ENCODE assay signal across 8 cellular contexts in genomic region chr12:53701518-53702264, GRCh38. TPM values are rescaled to one million over a fixed set of nuclear protein-coding genes. Genes with fewer than 3 reads are reported as not detected.
DNase-seq lines count a peak whose midpoint lies in the region; ATAC-seq and TF ChIP-seq lines count a peak whose summit lies in the region.

No MANE protein-coding gene starts in this region.

- no peaks in the 10 kb centered on the region for H3K9me3 Mint-ChIP-seq in endothelial cell (ENCODE audit: unreplicated experiment)

- peak; percentile 77 for TF ChIP-seq CTCF in endothelial cell (IDR thresholded peaks at IDR 0.05; ENCODE audit: unreplicated experiment)

- peaks cover 12% of the 10 kb centered on the region for H3K4me1 Mint-ChIP-seq in endothelial cell (ENCODE audit: unreplicated experiment)

- H3K36me3 Mint-ChIP-seq in endothelial cell (ENCODE audit: low read depth, unreplicated experiment) = peaks cover 3% of the 10 kb centered on the region

- peak overlapping the region; percentile 57 for H3K4me3 Mint-ChIP-seq in endothelial cell (ENCODE audit: unreplicated experiment)

- ATAC-seq in HG03175 (IDR thresholded peaks at IDR 0.05; ENCODE audit: unreplicated experiment) (peak; percentile 53), HG03432 (IDR thresholded peaks at IDR 0.05; ENCODE audit: unreplicated experiment) (no peak)

- H3K27me3 Mint-ChIP-seq in endothelial cell (ENCODE audit: unreplicated experiment) = peaks cover 9% of the 10 kb centered on the region

- DNase-seq in Daoy (ENCODE audit: low read depth) (peak; percentile 81), NOMO-1 treated with DMSO at 0.1 percent for 48 hours (lab: John Stamatoyannopoulos, UW; ENCODE audit: unreplicated experiment) (peak; percentile 33), endothelial cell (ENCODE audit: low spot score) (peak; percentile 87), mucosa of gallbladder (ENCODE audit: low spot score) (peak; percentile 84)
- peak; percentile 19 for DNase-seq in activated CD8-positive, alpha-beta memory T cell treated with anti-CD3 and anti-CD28 coated beads, Interleukin-2, amount 50 U/mL, for 1 hour (ENCODE audit: extremely low read depth)
- peak; percentile 87 for DNase-seq in stimulated activated CD8-positive, alpha-beta memory T cell treated with anti-CD3 and anti-CD28 coated beads, Interleukin-4, amount 100 ng/mL, for 48 hours

- peak overlapping the region; percentile 94 for H3K27ac Mint-ChIP-seq in endothelial cell (ENCODE audit: unreplicated experiment)

RNA-seq across cellular contexts. Expression of gene CALCOCO1, which starts 25.6 kb away (rescaled TPM):
- 15.1 and 21.4 TPM in 2 replicates for total RNA-seq in Daoy (2014; rRNA removed; shearing (Covaris generic))
- total RNA-seq in endothelial cell (ENCODE audit: unreplicated experiment) = 144 TPM
- 188 TPM for total RNA-seq in mucosa of gallbladder

RNA-seq across cellular contexts. Expression of gene ATP5MC2, which starts 25.8 kb away (rescaled TPM):
- total RNA-seq in Daoy (2014; rRNA removed; shearing (Covaris generic)) = 351 and 471 TPM in 2 replicates
- total RNA-seq in endothelial cell (ENCODE audit: unreplicated experiment) (342 TPM), mucosa of gallbladder (318 TPM)

RNA-seq across cellular contexts. Expression of gene CISTR, which starts 50.1 kb away (rescaled TPM):
- not detected in 2 replicates for total RNA-seq in Daoy (2014; rRNA removed; shearing (Covaris generic))
- total RNA-seq in endothelial cell (ENCODE audit: unreplicated experiment) (1.4 TPM), mucosa of gallbladder (not detected)

Comparison
In these comparisons a context has a peak if more than half of its experiments do, and no peak if none do; other contexts are left out.
1. DNase-seq: peak in every context shown above with its lines; median percentile 87 in endothelial cell; 87 in stimulated activated CD8-positive, alpha-beta memory T cell treated with anti-CD3 and anti-CD28 coated beads, Interleukin-4, amount 100 ng/mL, for 48 hours; 84 in mucosa of gallbladder; 81 in Daoy; 33 in NOMO-1 treated with DMSO at 0.1 percent for 48 hours; 19 in activated CD8-positive, alpha-beta memory T cell treated with anti-CD3 and anti-CD28 coated beads, Interleukin-2, amount 50 U/mL, for 1 hour.